ENCODE assay signal across 28 cellular contexts in genomic region chr1:45437323-45437722, GRCh38.
"Had no signal": no experiment of that assay in that cellular context is flagged by ENCODE, and none has a peak within 500 bp of the region (broad histone marks: within the 10 kb centered on the region; RNA-seq: fewer than 3 reads in every experiment).

No MANE protein-coding gene starts in this region.

- H3K4me1 ChIP-seq: Peyer's patch, SJCRH30 had no signal

- ATAC-seq: activated naive CD4-positive, alpha-beta T cell treated with anti-CD3 and anti-CD28 coated beads, Interleukin-2, amount 50 U/mL, for 72 hours; activated naive CD8-positive, alpha-beta T cell treated with anti-CD3 and anti-CD28 coated beads, Interleukin-2, amount 50 U/mL, for 24 hours; activated T-cell treated with anti-CD3 and anti-CD28 coated beads, Interleukin-2, amount 50 U/mL, for 4 hours; T-helper 17 cell had no signal

- H3K4me3 ChIP-seq: Peyer's patch, SJCRH30 had no signal

- DNase-seq: activated CD4-positive, alpha-beta memory T cell treated with anti-CD3 and anti-CD28 coated beads for 36 hours; activated CD4-positive, alpha-beta T cell treated with anti-CD3 and anti-CD28 coated beads, Interleukin-2, amount 10 ng/mL, durations not matched to agents 7 days and 5 days; activated CD4-positive, CD25-positive, alpha-beta regulatory T cell; activated CD8-positive, alpha-beta memory T cell treated with anti-CD3 and anti-CD28 coated beads for 24 hours; activated effector memory CD4-positive, alpha-beta T cell treated with anti-CD3 and anti-CD28 coated beads, Interleukin-2, amount 50 U/mL, for 16 hours; activated naive CD4-positive, alpha-beta T cell treated with Interleukin-2 at 50 U/mL for 16 hours; activated naive CD8-positive, alpha-beta T cell treated with anti-CD3 and anti-CD28 coated beads, Interleukin-2, amount 50 U/mL, for 24 hours; activated T-cell treated with anti-CD3 and anti-CD28 coated beads, Interleukin-2, amount 50 U/mL, for 4 hours; amniotic stem cell; Karpas-422; NCI-H1105; NCI-H1436; NCI-H1694 treated with DMSO at 0.1 percent for 48 hours; NCI-H2029 treated with DMSO at 0.1 percent for 48 hours; NCI-H510A treated with DMSO at 0.1 percent for 48 hours; NCI-H69; NK-92 treated with Interleukin-12 subunit alpha and Interleukin-12 subunit beta, amount 100 ng/mL, for 24 hours; Peyer's patch; Right ventricle myocardium superior; SJCRH30; SK-N-SH; T-helper 17 cell; T-helper 9 cell had no signal

- H3K9ac ChIP-seq: SK-N-SH had no signal

- H3K36me3 Mint-ChIP-seq: activated CD4-positive, alpha-beta memory T cell treated with anti-CD3 and anti-CD28 coated beads for 36 hours; activated naive CD4-positive, alpha-beta T cell treated with anti-CD3 and anti-CD28 coated beads, Interleukin-2, amount 50 U/mL, for 72 hours; brain had no signal

- H3K27ac ChIP-seq: Peyer's patch, RWPE1, SJCRH30, VCaP had no signal

- H3K36me3 ChIP-seq: Peyer's patch, SJCRH30 had no signal

- H3K27me3 Mint-ChIP-seq: activated CD4-positive, alpha-beta memory T cell treated with anti-CD3 and anti-CD28 coated beads for 36 hours; activated CD4-positive, alpha-beta T cell treated with anti-CD3 and anti-CD28 coated beads, Interleukin-2, amount 10 ng/mL, durations not matched to agents 7 days and 5 days; activated naive CD8-positive, alpha-beta T cell treated with anti-CD3 and anti-CD28 coated beads, Interleukin-2, amount 50 U/mL, for 24 hours; brain; central memory CD8-positive, alpha-beta T cell; T-helper 17 cell had no signal

- H3K4me1 Mint-ChIP-seq: activated CD4-positive, alpha-beta T cell treated with anti-CD3 and anti-CD28 coated beads, Interleukin-2, amount 10 ng/mL, durations not matched to agents 7 days and 5 days; activated naive CD8-positive, alpha-beta T cell treated with anti-CD3 and anti-CD28 coated beads, Interleukin-2, amount 50 U/mL, for 24 hours; brain; central memory CD8-positive, alpha-beta T cell had no signal

- H3K4me2 ChIP-seq: SK-N-SH had no signal

- H3K27ac Mint-ChIP-seq: activated CD4-positive, alpha-beta memory T cell treated with anti-CD3 and anti-CD28 coated beads for 36 hours; activated CD4-positive, alpha-beta T cell treated with anti-CD3 and anti-CD28 coated beads, Interleukin-2, amount 10 ng/mL, durations not matched to agents 7 days and 5 days; activated naive CD4-positive, alpha-beta T cell treated with anti-CD3 and anti-CD28 coated beads, Interleukin-2, amount 50 U/mL, for 72 hours; activated naive CD8-positive, alpha-beta T cell treated with anti-CD3 and anti-CD28 coated beads, Interleukin-2, amount 50 U/mL, for 24 hours; brain; T-helper 17 cell had no signal

- H3K9me3 ChIP-seq: Peyer's patch, SJCRH30, SK-N-SH had no signal

- H3K27me3 ChIP-seq: Peyer's patch, SJCRH30 had no signal

- H3K9me3 Mint-ChIP-seq: activated CD4-positive, alpha-beta memory T cell treated with anti-CD3 and anti-CD28 coated beads for 36 hours; activated CD4-positive, alpha-beta T cell treated with anti-CD3 and anti-CD28 coated beads, Interleukin-2, amount 10 ng/mL, durations not matched to agents 7 days and 5 days; activated naive CD4-positive, alpha-beta T cell treated with anti-CD3 and anti-CD28 coated beads, Interleukin-2, amount 50 U/mL, for 72 hours; activated naive CD8-positive, alpha-beta T cell treated with anti-CD3 and anti-CD28 coated beads, Interleukin-2, amount 50 U/mL, for 24 hours; activated T-cell treated with anti-CD3 and anti-CD28 coated beads, Interleukin-2, amount 50 U/mL, for 4 hours; central memory CD8-positive, alpha-beta T cell had no signal

- H3K4me3 Mint-ChIP-seq: activated CD4-positive, alpha-beta memory T cell treated with anti-CD3 and anti-CD28 coated beads for 36 hours; activated CD4-positive, alpha-beta T cell treated with anti-CD3 and anti-CD28 coated beads, Interleukin-2, amount 10 ng/mL, durations not matched to agents 7 days and 5 days; activated naive CD8-positive, alpha-beta T cell treated with anti-CD3 and anti-CD28 coated beads, Interleukin-2, amount 50 U/mL, for 24 hours; activated T-cell treated with anti-CD3 and anti-CD28 coated beads, Interleukin-2, amount 50 U/mL, for 4 hours; brain; central memory CD8-positive, alpha-beta T cell; T-helper 17 cell had no signal
